13 cellular contexts compared by ENCODE assay signal in genomic region chr3:103684956-103685355, GRCh38.
DNase-seq lines count a peak whose midpoint lies in the region; ATAC-seq and TF ChIP-seq lines count a peak whose summit lies in the region.
"Had no signal": no experiment of that assay in that cellular context is flagged by ENCODE, and none has a peak within 500 bp of the region (broad histone marks: within the 10 kb centered on the region; RNA-seq: fewer than 3 reads in every experiment).

No MANE protein-coding gene starts in this region.

- CTCF ChIA-PET in activated CD4-positive, alpha-beta T cell treated with anti-CD3 and anti-CD28 coated beads, Interleukin-2, amount 10 ng/mL, durations not matched to agents 7 days and 5 days (lab: Charles Lee) = no interaction called here

- no peaks in the 10 kb centered on the region for H3K4me1 Mint-ChIP-seq in activated CD4-positive, alpha-beta T cell treated with anti-CD3 and anti-CD28 coated beads, Interleukin-2, amount 10 ng/mL, durations not matched to agents 7 days and 5 days
- H3K4me1 Mint-ChIP-seq in neural progenitor cell = peaks cover 2% of the 10 kb centered on the region
- H3K4me1 Mint-ChIP-seq: CD4-positive, CD25-positive, alpha-beta regulatory T cell; GM23338 had no signal

- H3K27me3 ChIP-seq in body of pancreas (no peaks in the 10 kb centered on the region), neural progenitor cell (no peaks in the 10 kb centered on the region)

- DNase-seq in DMS79 (lab: John Stamatoyannopoulos, UW) = peak; percentile 10
- peak; percentile 71 for DNase-seq in NCI-H146 (lab: John Stamatoyannopoulos, UW)
- peak; percentile 82 for DNase-seq in NCI-H748 treated with DMSO at 0.1 percent for 48 hours (lab: John Stamatoyannopoulos, UW)
- peak in 3 of 4 donors; percentile 7 to 32 (median 12) for DNase-seq in body of pancreas
- DNase-seq in activated effector memory CD4-positive, alpha-beta T cell treated with anti-CD3 and anti-CD28 coated beads, Interleukin-2, amount 50 U/mL, for 16 hours = no peak
- DNase-seq in activated CD4-positive, alpha-beta T cell treated with anti-CD3 and anti-CD28 coated beads, Interleukin-2, amount 10 ng/mL, durations not matched to agents 7 days and 5 days = no peak
- DNase-seq in neural progenitor cell (ENCODE audit: low spot score) = no peak
- DNase-seq: CD4-positive, CD25-positive, alpha-beta regulatory T cell; NK-92 treated with Interleukin-12 subunit alpha and Interleukin-12 subunit beta, amount 100 ng/mL, for 24 hours; SK-N-SH had no signal

- TF ChIP-seq CTCF in body of pancreas (IDR thresholded peaks at IDR 0.05) (no peak), neural progenitor cell (IDR thresholded peaks at IDR 0.05) (no peak)

- H3K4me2 ChIP-seq in neural progenitor cell = no peak overlapping the region
- H3K4me2 ChIP-seq: GM23338, SK-N-SH had no signal

- no peak overlapping the region for H3K4me3 Mint-ChIP-seq in activated CD4-positive, alpha-beta T cell treated with anti-CD3 and anti-CD28 coated beads, Interleukin-2, amount 10 ng/mL, durations not matched to agents 7 days and 5 days
- H3K4me3 Mint-ChIP-seq in neural progenitor cell = no peak overlapping the region
- H3K4me3 Mint-ChIP-seq: CD4-positive, CD25-positive, alpha-beta regulatory T cell; GM23338 had no signal

- intact Hi-C loops in body of pancreas (cut with DNase I) = no loop called here

- peaks cover 2% of the 10 kb centered on the region for H3K9me3 Mint-ChIP-seq in activated CD4-positive, alpha-beta T cell treated with anti-CD3 and anti-CD28 coated beads, Interleukin-2, amount 10 ng/mL, durations not matched to agents 7 days and 5 days
- H3K9me3 Mint-ChIP-seq in neural progenitor cell = no peaks in the 10 kb centered on the region

- H2AFZ ChIP-seq in neural progenitor cell (replicated peaks) = no peak overlapping the region
- H2AFZ ChIP-seq: GM23338 had no signal

- H3K9me3 ChIP-seq in body of pancreas (no peaks in the 10 kb centered on the region), neural progenitor cell (ENCODE audit: low read depth) (no peaks in the 10 kb centered on the region)
- H3K9me3 ChIP-seq: SK-N-SH had no signal

- POLR2A ChIA-PET in activated CD4-positive, alpha-beta T cell treated with anti-CD3 and anti-CD28 coated beads, Interleukin-2, amount 10 ng/mL, durations not matched to agents 7 days and 5 days (lab: Charles Lee) = no interaction called here

- H3K4me1 ChIP-seq in body of pancreas = peaks cover 4% of the 10 kb centered on the region
- no peaks in the 10 kb centered on the region for H3K4me1 ChIP-seq in neural progenitor cell

- H3K36me3 ChIP-seq in body of pancreas (replicated peaks in 1 of 2; ENCODE audit: insufficient read depth in 1 of 2, low read depth in 2 of 2) (no peaks in the 10 kb centered on the region), neural progenitor cell (no peaks in the 10 kb centered on the region)

- no peaks in the 10 kb centered on the region for H3K79me2 ChIP-seq in neural progenitor cell (ENCODE audit: low read depth)

- 18 to 21% methylated on average over 4 of the region's 4 CpGs for WGBS in body of pancreas, 2 donors

- H3F3A ChIP-seq in neural progenitor cell (ENCODE audit: low read depth) = no peaks in the 10 kb centered on the region

- TF ChIP-seq POLR2A in body of pancreas (IDR thresholded peaks at IDR 0.05) = no peak

- no peak for ATAC-seq in body of pancreas
- no peak for ATAC-seq in HG03095 (IDR thresholded peaks at IDR 0.05; ENCODE audit: unreplicated experiment)
- ATAC-seq: GM23338, K562 had no signal

- H3K9ac ChIP-seq in neural progenitor cell = no peak overlapping the region
- H3K9ac ChIP-seq: SK-N-SH had no signal

- H3K27ac Mint-ChIP-seq in activated CD4-positive, alpha-beta T cell treated with anti-CD3 and anti-CD28 coated beads, Interleukin-2, amount 10 ng/mL, durations not matched to agents 7 days and 5 days = no peak overlapping the region
- no peak overlapping the region for H3K27ac Mint-ChIP-seq in neural progenitor cell
- H3K27ac Mint-ChIP-seq: CD4-positive, CD25-positive, alpha-beta regulatory T cell had no signal

- H3K27me3 Mint-ChIP-seq in activated CD4-positive, alpha-beta T cell treated with anti-CD3 and anti-CD28 coated beads, Interleukin-2, amount 10 ng/mL, durations not matched to agents 7 days and 5 days = no peaks in the 10 kb centered on the region
- H3K27me3 Mint-ChIP-seq in neural progenitor cell (ENCODE audit: insufficient read depth, low read depth) = peaks cover 4% of the 10 kb centered on the region
- H3K27me3 Mint-ChIP-seq: CD4-positive, CD25-positive, alpha-beta regulatory T cell had no signal

- H3K36me3 Mint-ChIP-seq in activated CD4-positive, alpha-beta T cell treated with anti-CD3 and anti-CD28 coated beads, Interleukin-2, amount 10 ng/mL, durations not matched to agents 7 days and 5 days (ENCODE audit: low read depth) = no peaks in the 10 kb centered on the region
- no peaks in the 10 kb centered on the region for H3K36me3 Mint-ChIP-seq in neural progenitor cell
- H3K36me3 Mint-ChIP-seq: CD4-positive, CD25-positive, alpha-beta regulatory T cell had no signal

- H4K20me1 ChIP-seq in neural progenitor cell (ENCODE audit: low read depth) = no peaks in the 10 kb centered on the region

- H3K27ac ChIP-seq in body of pancreas (no peak overlapping the region), neural progenitor cell (no peak overlapping the region)

- H3K4me3 ChIP-seq in body of pancreas = no peak overlapping the region
- H3K4me3 ChIP-seq in neural progenitor cell = no peak overlapping the region
- H3K4me3 ChIP-seq: GM23338, K562 had no signal

Comparison
In these comparisons a context has a peak if more than half of its experiments do, and no peak if none do; other contexts are left out.
1. DNase-seq: peak in DMS79 (single experiment), NCI-H146 (single experiment), NCI-H748 treated with DMSO at 0.1 percent for 48 hours (single experiment) and body of pancreas (3 of 4); none in activated effector memory CD4-positive, alpha-beta T cell treated with anti-CD3 and anti-CD28 coated beads, Interleukin-2, amount 50 U/mL, for 16 hours (single experiment), activated CD4-positive, alpha-beta T cell treated with anti-CD3 and anti-CD28 coated beads, Interleukin-2, amount 10 ng/mL, durations not matched to agents 7 days and 5 days (single experiment) and neural progenitor cell (single experiment).